20 cellular contexts compared by ENCODE assay signal in genomic region chr7:144048648-144049047, GRCh38.
"Had no signal": no experiment of that assay in that cellular context is flagged by ENCODE, and none has a peak within 500 bp of the region (broad histone marks: within the 10 kb centered on the region; RNA-seq: fewer than 3 reads in every experiment).

A gene with protein sequence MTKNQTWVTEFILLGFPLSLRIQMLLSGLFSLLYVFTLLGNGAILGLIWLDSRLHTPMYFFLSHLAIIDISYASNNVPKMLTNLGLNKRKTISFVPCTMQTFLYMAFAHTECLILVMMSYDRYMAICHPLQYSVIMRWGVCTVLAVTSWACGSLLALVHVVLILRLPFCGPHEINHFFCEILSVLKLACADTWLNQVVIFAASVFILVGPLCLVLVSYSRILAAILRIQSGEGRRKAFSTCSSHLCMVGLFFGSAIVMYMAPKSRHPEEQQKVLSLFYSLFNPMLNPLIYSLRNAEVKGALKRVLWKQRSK (plus strand): TSS chr7:144048948. CDS start chr7:144050402, 1,454 bp downstream.

- H3K36me3 ChIP-seq: brain microvascular endothelial cell, upper lobe of right lung had no signal

- H3K27me3 ChIP-seq: brain microvascular endothelial cell, testis, upper lobe of right lung had no signal

- H3K27ac ChIP-seq: brain microvascular endothelial cell, epithelial cell of prostate, testis, upper lobe of right lung had no signal

- ATAC-seq: activated CD4-positive, CD25-positive, alpha-beta regulatory T cell treated with anti-CD3 and anti-CD28 coated beads, Interleukin-2, amount 50 U/mL, for 24 hours; activated CD8-positive, alpha-beta T cell treated with anti-CD3 and anti-CD28 coated beads, Interleukin-2, amount 10 ng/mL, durations not matched to agents 7 days and 5 days; left lobe of liver; sciatic nerve; stimulated activated memory B cell treated with anti-CD40 and anti-IgM and Interleukin-4, amounts not matched to agents 10 μg/mL and 1 μg/mL and 100 μg/mL, for 72 hours; upper lobe of right lung had no signal

- H3K9me3 ChIP-seq: testis, upper lobe of right lung had no signal

- DNase-seq: activated CD4-positive, alpha-beta T cell treated with anti-CD3 and anti-CD28 coated beads, Interleukin-2, amount 10 ng/mL, durations not matched to agents 7 days and 5 days; activated CD8-positive, alpha-beta T cell treated with anti-CD3 and anti-CD28 coated beads, Interleukin-2, amount 10 ng/mL, durations not matched to agents 7 days and 5 days; activated naive CD4-positive, alpha-beta T cell treated with anti-CD3 and anti-CD28 coated beads, Interleukin-2, amount 50 U/mL, for 16 hours; activated T-cell treated with anti-CD3 and anti-CD28 coated beads, Interleukin-2, amount 50 U/mL, for 24 hours; aorta; brain microvascular endothelial cell; central memory CD4-positive, alpha-beta T cell; endodermal cell; foreskin fibroblast; islet precursor cell; midbrain; stimulated activated CD4-positive, alpha-beta T cell treated with anti-CD3 and anti-CD28 coated beads, Interleukin-4, amount 100 ng/mL, for 4 hours; testis; upper lobe of right lung had no signal

- H3K4me3 ChIP-seq: lung, testis, upper lobe of right lung had no signal
